Comparison of ENCODE assay signal across 11 cellular contexts in the genomic region with DNA sequence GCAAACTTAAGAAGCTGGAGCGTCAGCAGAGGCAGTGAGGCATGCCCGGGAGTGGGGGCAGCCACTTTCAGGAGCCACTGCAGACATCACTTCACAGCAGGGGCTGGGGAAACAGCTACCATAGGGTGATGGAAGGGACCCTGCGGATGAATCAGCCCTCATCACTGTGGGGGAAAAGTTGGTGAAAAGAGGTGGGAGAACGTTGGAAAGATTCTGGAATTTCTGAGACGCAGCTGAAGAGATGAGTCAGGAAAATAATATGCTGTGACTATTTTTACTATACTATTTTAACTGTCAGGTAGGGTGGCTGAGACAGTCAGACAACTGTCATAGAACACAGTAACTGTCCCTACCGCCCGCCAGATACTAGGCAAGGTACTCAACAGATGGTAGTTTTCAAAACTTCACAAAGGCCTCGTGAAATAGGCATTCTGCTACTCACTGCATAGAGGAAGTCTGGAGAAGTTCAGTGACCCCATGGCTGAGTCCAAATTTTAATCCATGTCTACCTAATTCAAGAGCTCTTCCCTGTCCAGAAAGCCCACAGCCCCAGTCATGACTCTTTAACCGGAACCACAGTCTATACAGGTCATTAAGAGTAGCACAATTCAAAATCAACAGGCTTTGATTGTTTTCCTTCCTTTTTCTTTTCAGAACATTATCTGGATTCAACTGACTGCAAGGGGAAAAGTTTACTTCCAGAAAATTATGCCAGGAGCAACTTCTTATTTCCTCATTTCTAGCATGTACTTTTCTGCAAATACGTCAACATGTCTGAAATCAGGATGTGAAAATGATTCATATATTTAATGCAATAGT. TPM values are rescaled to one million over a fixed set of nuclear protein-coding genes. Genes with fewer than 3 reads are reported as not detected.
DNase-seq lines count a peak whose midpoint lies in the region; ATAC-seq and TF ChIP-seq lines count a peak whose summit lies in the region.
"Had no signal": no experiment of that assay in that cellular context is flagged by ENCODE, and none has a peak within 500 bp of the region (broad histone marks: within the 10 kb centered on the region; RNA-seq: fewer than 3 reads in every experiment).

No MANE protein-coding gene starts in this region.

- peaks cover 0 to 14% (median 5%) of the 10 kb centered on the region in 5 donors for H3K4me1 ChIP-seq in subcutaneous abdominal adipose tissue (ENCODE audit: control insufficient read depth in 5 of 5, insufficient read depth in 5 of 5, low read length in 5 of 5)
- no peaks in the 10 kb centered on the region for H3K4me1 ChIP-seq in effector memory CD4-positive, alpha-beta T cell (ENCODE audit: control insufficient read depth, insufficient read depth, low read length, poor library complexity, severe bottlenecking)

- ATAC-seq in HG03439 (IDR thresholded peaks at IDR 0.05; ENCODE audit: unreplicated experiment): no peak
- ATAC-seq: natural killer cell had no signal

- H3K27ac ChIP-seq in brain microvascular endothelial cell: peak overlapping the region; percentile 69
- H3K27ac ChIP-seq in subcutaneous abdominal adipose tissue (ENCODE audit: low read depth, low read length): peak overlapping the region; percentile 11
- no peak overlapping the region for H3K27ac ChIP-seq in effector memory CD4-positive, alpha-beta T cell (ENCODE audit: insufficient read depth, low read length, poor library complexity, severe bottlenecking)

- H3K36me3 ChIP-seq in brain microvascular endothelial cell (replicated peaks) (no peaks in the 10 kb centered on the region), subcutaneous abdominal adipose tissue (ENCODE audit: control insufficient read depth in 5 of 5, insufficient read depth in 5 of 5, low read length in 5 of 5) (no peaks in the 10 kb centered on the region)
- H3K36me3 ChIP-seq in effector memory CD4-positive, alpha-beta T cell (ENCODE audit: control insufficient read depth, insufficient read depth, low read length): no peaks in the 10 kb centered on the region

- in situ Hi-C loops in brain microvascular endothelial cell (cut with HindIII; ENCODE audit: low pct_ligation_motif_present, low sequenced_read_pairs): no loop called here

- H3K27me3 ChIP-seq in brain microvascular endothelial cell (replicated peaks): no peaks in the 10 kb centered on the region
- H3K27me3 ChIP-seq in subcutaneous abdominal adipose tissue (ENCODE audit: control insufficient read depth in 5 of 5, insufficient read depth in 4 of 5, low read length in 5 of 5): no peaks in the 10 kb centered on the region
- no peaks in the 10 kb centered on the region for H3K27me3 ChIP-seq in effector memory CD4-positive, alpha-beta T cell (replicated peaks; ENCODE audit: control insufficient read depth, insufficient read depth, low read length, poor library complexity, severe bottlenecking)

- H3K9ac ChIP-seq in subcutaneous abdominal adipose tissue (ENCODE audit: low read length in 5 of 5): no peak overlapping the region

- DNase-seq in HT1080 (ENCODE audit: low read depth): peak; percentile 93
- peak; percentile 79 for DNase-seq in brain microvascular endothelial cell
- DNase-seq in left kidney (ENCODE audit: low read depth, low spot score): peak; percentile 41
- no peak for DNase-seq in effector memory CD4-positive, alpha-beta T cell
- no peak for DNase-seq in NCI-H2171 treated with DMSO at 0.1 percent for 48 hours (lab: John Stamatoyannopoulos, UW)
- DNase-seq: activated gamma-delta T cell treated with Interleukin-2 at 50 U/mL for 16 hours, hippocampal formation, natural killer cell, NCI-H2227 treated with DMSO at 0.1 percent for 48 hours had no signal

- no peak for TF ChIP-seq CTCF in brain microvascular endothelial cell (IDR thresholded peaks at IDR 0.05; ENCODE audit: low read depth, low read length, missing control alignments)

- no peak overlapping the region for H3K4me3 ChIP-seq in brain microvascular endothelial cell (ENCODE audit: low read depth, low read length)
- no peak overlapping the region for H3K4me3 ChIP-seq in subcutaneous abdominal adipose tissue (ENCODE audit: low read depth in 1 of 5, low read length in 5 of 5)
- H3K4me3 ChIP-seq in effector memory CD4-positive, alpha-beta T cell (ENCODE audit: insufficient read depth, low read depth, low read length, poor library complexity, severe bottlenecking): no peak overlapping the region

- no peaks in the 10 kb centered on the region for H3K9me3 ChIP-seq in subcutaneous abdominal adipose tissue (ENCODE audit: control insufficient read depth in 5 of 5, low read length in 5 of 5)
- H3K9me3 ChIP-seq in effector memory CD4-positive, alpha-beta T cell (ENCODE audit: control insufficient read depth, low read length): no peaks in the 10 kb centered on the region

RNA-seq across cellular contexts. Expression of a gene that starts 39.3 kb away (rescaled TPM):
- total RNA-seq in HT1080 (2014; rRNA removed; shearing (Covaris generic)): 191 and 198 TPM in 2 replicates
- 197 and 235 TPM in 2 replicates for polyA plus RNA-seq in HT1080 (2015; cell fraction: cytosol; rRNA removed)
- polyA plus RNA-seq in HT1080 (2015; cell fraction: nucleus; rRNA removed): 244 and 254 TPM in 2 replicates

Comparison
In these comparisons a context has a peak if more than half of its experiments do, and no peak if none do; other contexts are left out.
1. DNase-seq: peak in HT1080 (single experiment), brain microvascular endothelial cell (single experiment) and left kidney (single experiment); none in effector memory CD4-positive, alpha-beta T cell (0 of 3) and NCI-H2171 treated with DMSO at 0.1 percent for 48 hours (single experiment).